In the genomic region with DNA sequence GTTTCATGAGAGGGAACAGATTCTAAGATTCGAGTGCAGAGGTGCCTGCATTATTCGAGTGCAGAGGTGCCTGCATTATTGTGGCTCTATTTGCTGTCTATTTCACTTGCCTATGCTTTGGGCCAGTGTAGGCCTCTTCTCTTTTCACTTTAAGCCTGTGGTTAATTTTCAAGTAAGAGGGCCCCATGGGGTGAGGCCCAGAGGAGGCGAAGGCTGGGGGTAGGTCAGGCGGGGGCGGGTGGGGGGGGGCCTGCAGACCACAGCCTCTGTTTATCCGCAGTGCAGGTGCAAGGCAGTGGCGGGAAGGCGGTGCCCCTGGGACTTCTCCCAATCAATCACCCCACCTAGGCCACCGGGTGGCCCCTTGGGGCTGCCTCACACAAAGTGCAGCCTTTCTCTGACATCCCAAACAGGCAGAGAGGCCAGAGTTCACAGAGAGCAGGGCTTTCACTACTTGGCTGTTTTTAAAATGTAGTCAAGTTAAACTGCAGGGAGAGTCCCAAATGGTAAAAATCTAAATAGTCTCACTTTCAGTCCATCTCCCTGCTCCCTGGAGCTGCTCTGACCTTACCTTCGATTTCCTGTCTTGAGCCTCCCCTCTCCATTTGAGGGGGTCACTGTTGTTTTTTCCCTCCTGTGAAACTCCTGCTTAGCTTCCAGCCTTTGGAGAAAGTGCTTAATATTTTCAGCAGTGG, we compare ENCODE assay signal across 1 cellular context.
TF ChIP-seq lines count a peak whose summit lies in the region.

No MANE protein-coding gene starts in this region.

TF ChIP-seq in K562, 482 proteins besides CTCF, POLR2A, EP300 and RAD21 (continued from another document):
- TF ChIP-seq, protein P1, sequence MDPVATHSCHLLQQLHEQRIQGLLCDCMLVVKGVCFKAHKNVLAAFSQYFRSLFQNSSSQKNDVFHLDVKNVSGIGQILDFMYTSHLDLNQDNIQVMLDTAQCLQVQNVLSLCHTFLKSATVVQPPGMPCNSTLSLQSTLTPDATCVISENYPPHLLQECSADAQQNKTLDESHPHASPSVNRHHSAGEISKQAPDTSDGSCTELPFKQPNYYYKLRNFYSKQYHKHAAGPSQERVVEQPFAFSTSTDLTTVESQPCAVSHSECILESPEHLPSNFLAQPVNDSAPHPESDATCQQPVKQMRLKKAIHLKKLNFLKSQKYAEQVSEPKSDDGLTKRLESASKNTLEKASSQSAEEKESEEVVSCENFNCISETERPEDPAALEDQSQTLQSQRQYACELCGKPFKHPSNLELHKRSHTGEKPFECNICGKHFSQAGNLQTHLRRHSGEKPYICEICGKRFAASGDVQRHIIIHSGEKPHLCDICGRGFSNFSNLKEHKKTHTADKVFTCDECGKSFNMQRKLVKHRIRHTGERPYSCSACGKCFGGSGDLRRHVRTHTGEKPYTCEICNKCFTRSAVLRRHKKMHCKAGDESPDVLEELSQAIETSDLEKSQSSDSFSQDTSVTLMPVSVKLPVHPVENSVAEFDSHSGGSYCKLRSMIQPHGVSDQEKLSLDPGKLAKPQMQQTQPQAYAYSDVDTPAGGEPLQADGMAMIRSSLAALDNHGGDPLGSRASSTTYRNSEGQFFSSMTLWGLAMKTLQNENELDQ (CRISPR knock-in tag; IDR thresholded peaks at IDR 0.05; ENCODE audit: borderline replicate concordance) = no peak
- TF ChIP-seq, protein P2, sequence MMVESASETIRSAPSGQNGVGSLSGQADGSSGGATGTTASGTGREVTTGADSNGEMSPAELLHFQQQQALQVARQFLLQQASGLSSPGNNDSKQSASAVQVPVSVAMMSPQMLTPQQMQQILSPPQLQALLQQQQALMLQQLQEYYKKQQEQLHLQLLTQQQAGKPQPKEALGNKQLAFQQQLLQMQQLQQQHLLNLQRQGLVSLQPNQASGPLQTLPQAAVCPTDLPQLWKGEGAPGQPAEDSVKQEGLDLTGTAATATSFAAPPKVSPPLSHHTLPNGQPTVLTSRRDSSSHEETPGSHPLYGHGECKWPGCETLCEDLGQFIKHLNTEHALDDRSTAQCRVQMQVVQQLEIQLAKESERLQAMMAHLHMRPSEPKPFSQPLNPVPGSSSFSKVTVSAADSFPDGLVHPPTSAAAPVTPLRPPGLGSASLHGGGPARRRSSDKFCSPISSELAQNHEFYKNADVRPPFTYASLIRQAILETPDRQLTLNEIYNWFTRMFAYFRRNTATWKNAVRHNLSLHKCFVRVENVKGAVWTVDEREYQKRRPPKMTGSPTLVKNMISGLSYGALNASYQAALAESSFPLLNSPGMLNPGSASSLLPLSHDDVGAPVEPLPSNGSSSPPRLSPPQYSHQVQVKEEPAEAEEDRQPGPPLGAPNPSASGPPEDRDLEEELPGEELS (CRISPR knock-in tag; IDR thresholded peaks at IDR 0.05; ENCODE audit: borderline replicate concordance) = no peak
- no peak for TF ChIP-seq ZFP30 (CRISPR knock-in tag; IDR thresholded peaks at IDR 0.05; ENCODE audit: borderline replicate concordance)
- no peak for TF ChIP-seq POLR2H (tag; IDR thresholded peaks at IDR 0.05; ENCODE audit: low read depth)
- TF ChIP-seq PYGO2 (tag; IDR thresholded peaks at IDR 0.05) = no peak
